In genomic region chr6:125703882-125704281, GRCh38 we compare ENCODE assay signal across 4 cellular contexts. TPM values are rescaled to one million over a fixed set of nuclear protein-coding genes. Genes with fewer than 3 reads are reported as not detected.
"Had no signal": no experiment of that assay in that cellular context is flagged by ENCODE, and none has a peak within 500 bp of the region (broad histone marks: within the 10 kb centered on the region; RNA-seq: fewer than 3 reads in every experiment).

No MANE protein-coding gene starts in this region.

RNA-seq across cellular contexts. Expression of gene HEY2, which starts 45.5 kb away (rescaled TPM):
- total RNA-seq: LHCN-M2, MCF 10A, NCI-H460, PC-9 had no signal
